ENCODE assay signal across 8 cellular contexts in genomic region chr22:49825944-49826602, GRCh38. TPM values are rescaled to one million over a fixed set of nuclear protein-coding genes. Genes with fewer than 3 reads are reported as not detected.
DNase-seq lines count a peak whose midpoint lies in the region; ATAC-seq, FAIRE-seq and TF ChIP-seq lines count a peak whose summit lies in the region.

No MANE protein-coding gene starts in this region.

- H3K36me3 Mint-ChIP-seq in T-cell (peaks cover 28% of the 10 kb centered on the region), astrocyte (ENCODE audit: low read depth, unreplicated experiment) (peaks cover 17% of the 10 kb centered on the region)

- H3K9me3 ChIP-seq in ES-I3 (ENCODE audit: control insufficient read depth, insufficient read depth, low read length): no peaks in the 10 kb centered on the region
- no peaks in the 10 kb centered on the region for H3K9me3 ChIP-seq in astrocyte (ENCODE audit: insufficient read depth, low read depth, low read length)
- H3K9me3 ChIP-seq in liver (ENCODE audit: control insufficient read depth in 4 of 4, low read length in 3 of 4): peaks cover 0 to 2% (median 0%) of the 10 kb centered on the region in 4 donors

- TF ChIP-seq CTCF in astrocyte (IDR thresholded peaks at IDR 0.05; ENCODE audit: insufficient read depth, low read depth, low read length) (no peak), liver (IDR thresholded peaks at IDR 0.05; ENCODE audit: low read depth, low read length, missing input control) (no peak)

- H3K27ac ChIP-seq in astrocyte (ENCODE audit: low read depth, low read length): peak overlapping the region; percentile 82
- H3K27ac ChIP-seq in liver (ENCODE audit: low read depth in 1 of 2, low read length in 2 of 2): no peak overlapping the region

- peak overlapping the region; percentile 90 to 91 for H3K27ac Mint-ChIP-seq in T-cell
- H3K27ac Mint-ChIP-seq in astrocyte (ENCODE audit: unreplicated experiment): peak overlapping the region; percentile 98

- H2AFZ ChIP-seq in astrocyte (ENCODE audit: low read depth, low read length): no peak overlapping the region

- peak overlapping the region; percentile 94 for H3K9ac ChIP-seq in ES-I3 (ENCODE audit: low read depth, low read length)
- peak overlapping the region; percentile 90 for H3K9ac ChIP-seq in astrocyte (ENCODE audit: low read length)
- peak overlapping the region; percentile 39 to 68 for H3K9ac ChIP-seq in liver (ENCODE audit: low read depth in 1 of 2, low read length in 2 of 2)

- H3K4me3 ChIP-seq in astrocyte (ENCODE audit: insufficient read depth, low read depth, low read length): peak overlapping the region; percentile 65
- H3K4me3 ChIP-seq in liver (ENCODE audit: low read depth in 1 of 3, low read length in 3 of 3): peak overlapping the region; percentile 79 to 97 (median 79)

- POLR2A ChIA-PET in T-cell (lab: Charles Lee): interaction anchor here (0.6 to 0.8 kb wide), 4 partner anchors 35 to 735 kb away, joined by 3 to 6 read pairs (median 4); no protein-coding TSS in a partner anchor

- H3K9me3 Mint-ChIP-seq in T-cell (no peaks in the 10 kb centered on the region), astrocyte (ENCODE audit: unreplicated experiment) (peaks cover 2% of the 10 kb centered on the region)

- no peak for TF ChIP-seq RAD21 in liver (IDR thresholded peaks at IDR 0.05)

- CTCF ChIA-PET in T-cell (lab: Charles Lee): no interaction called here

- H3K4me1 Mint-ChIP-seq in T-cell (peaks cover 49 to 68% (median 61%) of the 10 kb centered on the region in 3 donors), astrocyte (ENCODE audit: low read depth, unreplicated experiment) (peaks cover 27% of the 10 kb centered on the region)

- H3K36me3 ChIP-seq in ES-I3 (ENCODE audit: insufficient read depth, low read length) (peaks cover 17% of the 10 kb centered on the region), astrocyte (ENCODE audit: insufficient read depth, low read length) (peaks cover 8% of the 10 kb centered on the region), liver (ENCODE audit: control insufficient read depth in 4 of 4, insufficient read depth in 3 of 4, low read depth in 1 of 4, low read length in 3 of 4) (peaks cover 10 to 14% (median 12%) of the 10 kb centered on the region in 4 donors)

- H3K4me3 Mint-ChIP-seq in T-cell (peak overlapping the region; percentile 90 to 94 (median 94)), astrocyte (ENCODE audit: unreplicated experiment) (peak overlapping the region; percentile 94)

- H4K20me1 ChIP-seq in astrocyte (ENCODE audit: insufficient read depth, low read length): peaks cover 58% of the 10 kb centered on the region

- FAIRE-seq in astrocyte (lab: Jason Lieb, UNC): no peak

- peaks cover 7% of the 10 kb centered on the region; the same call in 1 of the 2 replicates for H3K4me1 ChIP-seq in ES-I3 (ENCODE audit: insufficient read depth, low read length)
- peaks cover 15% of the 10 kb centered on the region for H3K4me1 ChIP-seq in astrocyte (ENCODE audit: insufficient read depth, low read length)
- peaks cover 17 to 37% (median 26%) of the 10 kb centered on the region in 4 donors for H3K4me1 ChIP-seq in liver (ENCODE audit: control insufficient read depth in 4 of 4, insufficient read depth in 4 of 4, low read length in 3 of 4)

- peak; percentile 35 to 74 (median 46) for ATAC-seq in T-cell (replicated peaks in 1 of 4)
- ATAC-seq in HG03139 (IDR thresholded peaks at IDR 0.05; ENCODE audit: unreplicated experiment): no peak

- H3K27me3 Mint-ChIP-seq in T-cell (no peaks in the 10 kb centered on the region), astrocyte (ENCODE audit: low read depth, unreplicated experiment) (peaks cover 2% of the 10 kb centered on the region)

- peak in 33 of 34 experiments; percentile 49 to 78 (median 67) for DNase-seq in T-cell
- peak; percentile 38 for DNase-seq in astrocyte (ENCODE audit: low read depth)
- DNase-seq in stimulated activated CD8-positive, alpha-beta memory T cell treated with anti-CD3 and anti-CD28 coated beads, Interleukin-15, amount 100 ng/mL, for 1 hour (ENCODE audit: low read depth): peak; percentile 38
- DNase-seq in cerebellar cortex (ENCODE audit: low spot score): no peak
- no peak for DNase-seq in NCI-H2196 (lab: John Stamatoyannopoulos, UW; ENCODE audit: unreplicated experiment)

- 18% methylated on average over 31 of the region's 31 CpGs for WGBS in liver

- H3K27me3 ChIP-seq in astrocyte (ENCODE audit: insufficient read depth, low read length) (no peaks in the 10 kb centered on the region), liver (ENCODE audit: control insufficient read depth in 4 of 4, insufficient read depth in 4 of 4, low read length in 3 of 4) (no peaks in the 10 kb centered on the region)

- peak overlapping the region; percentile 95 for H3K4me2 ChIP-seq in astrocyte (ENCODE audit: low read length)

- H3K79me2 ChIP-seq in astrocyte (ENCODE audit: insufficient read depth, low read length): peaks cover 61% of the 10 kb centered on the region

TF ChIP-seq in liver, 16 proteins besides CTCF, POLR2A, EP300 and RAD21:
- no peak for TF ChIP-seq ZBTB33 (IDR thresholded peaks at IDR 0.05)
- TF ChIP-seq, protein P1, sequence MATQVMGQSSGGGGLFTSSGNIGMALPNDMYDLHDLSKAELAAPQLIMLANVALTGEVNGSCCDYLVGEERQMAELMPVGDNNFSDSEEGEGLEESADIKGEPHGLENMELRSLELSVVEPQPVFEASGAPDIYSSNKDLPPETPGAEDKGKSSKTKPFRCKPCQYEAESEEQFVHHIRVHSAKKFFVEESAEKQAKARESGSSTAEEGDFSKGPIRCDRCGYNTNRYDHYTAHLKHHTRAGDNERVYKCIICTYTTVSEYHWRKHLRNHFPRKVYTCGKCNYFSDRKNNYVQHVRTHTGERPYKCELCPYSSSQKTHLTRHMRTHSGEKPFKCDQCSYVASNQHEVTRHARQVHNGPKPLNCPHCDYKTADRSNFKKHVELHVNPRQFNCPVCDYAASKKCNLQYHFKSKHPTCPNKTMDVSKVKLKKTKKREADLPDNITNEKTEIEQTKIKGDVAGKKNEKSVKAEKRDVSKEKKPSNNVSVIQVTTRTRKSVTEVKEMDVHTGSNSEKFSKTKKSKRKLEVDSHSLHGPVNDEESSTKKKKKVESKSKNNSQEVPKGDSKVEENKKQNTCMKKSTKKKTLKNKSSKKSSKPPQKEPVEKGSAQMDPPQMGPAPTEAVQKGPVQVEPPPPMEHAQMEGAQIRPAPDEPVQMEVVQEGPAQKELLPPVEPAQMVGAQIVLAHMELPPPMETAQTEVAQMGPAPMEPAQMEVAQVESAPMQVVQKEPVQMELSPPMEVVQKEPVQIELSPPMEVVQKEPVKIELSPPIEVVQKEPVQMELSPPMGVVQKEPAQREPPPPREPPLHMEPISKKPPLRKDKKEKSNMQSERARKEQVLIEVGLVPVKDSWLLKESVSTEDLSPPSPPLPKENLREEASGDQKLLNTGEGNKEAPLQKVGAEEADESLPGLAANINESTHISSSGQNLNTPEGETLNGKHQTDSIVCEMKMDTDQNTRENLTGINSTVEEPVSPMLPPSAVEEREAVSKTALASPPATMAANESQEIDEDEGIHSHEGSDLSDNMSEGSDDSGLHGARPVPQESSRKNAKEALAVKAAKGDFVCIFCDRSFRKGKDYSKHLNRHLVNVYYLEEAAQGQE (IDR thresholded peaks at IDR 0.05): no peak
- TF ChIP-seq GABPA (IDR thresholded peaks at IDR 0.05 in 1 of 2, conservative IDR thresholded peaks at IDR 0.05 in 1 of 2): no peak
- TF ChIP-seq TAF1 (conservative IDR thresholded peaks at IDR 0.05): no peak
- no peak for TF ChIP-seq EGR1 (IDR thresholded peaks at IDR 0.05; ENCODE audit: low read depth in 2 of 2)
- TF ChIP-seq ATF3 (IDR thresholded peaks at IDR 0.05): no peak
- TF ChIP-seq FOXA1 (IDR thresholded peaks at IDR 0.05): no peak
- TF ChIP-seq, protein P2, sequence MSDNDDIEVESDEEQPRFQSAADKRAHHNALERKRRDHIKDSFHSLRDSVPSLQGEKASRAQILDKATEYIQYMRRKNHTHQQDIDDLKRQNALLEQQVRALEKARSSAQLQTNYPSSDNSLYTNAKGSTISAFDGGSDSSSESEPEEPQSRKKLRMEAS (IDR thresholded peaks at IDR 0.05): no peak
- TF ChIP-seq SP1 (IDR thresholded peaks at IDR 0.05): no peak
- no peak for TF ChIP-seq YY1 (IDR thresholded peaks at IDR 0.05)
- TF ChIP-seq FOXA2 (IDR thresholded peaks at IDR 0.05): no peak
- no peak for TF ChIP-seq JUND (IDR thresholded peaks at IDR 0.05)
- TF ChIP-seq RXRA (IDR thresholded peaks at IDR 0.05): no peak

RNA-seq across cellular contexts. Expression of gene BRD1, which starts 1.6 kb away (rescaled TPM):
- total RNA-seq in T-cell (100 to 1,000 TPM in 2 of 5 donors, 10 to 100 TPM in 3; 86.4 to 140 (median 92.9) TPM), astrocyte (30.0 and 32.4 TPM in 2 replicates), liver (10 to 100 TPM; 15.7 to 20.7 TPM)
- polyA plus RNA-seq in liver: 1 to 10 TPM; 3.3 to 7.5 TPM

RNA-seq across cellular contexts. Expression of gene ZBED4, which starts 27.6 kb away (rescaled TPM):
- total RNA-seq in T-cell (10 to 100 TPM; 16.7 to 19.5 (median 18.3) TPM), astrocyte (21.0 and 22.7 TPM in 2 replicates), liver (10 to 100 TPM in 1 of 2 donors, 1 to 10 TPM in 1; 6.5 to 10.3 TPM)
- polyA plus RNA-seq in liver: 1 to 10 TPM; 2.1 to 3.0 TPM

Comparison
In these comparisons a context has a peak if more than half of its experiments do, and no peak if none do; other contexts are left out.
1. DNase-seq: peak in T-cell (33 of 34), astrocyte (single experiment) and stimulated activated CD8-positive, alpha-beta memory T cell treated with anti-CD3 and anti-CD28 coated beads, Interleukin-15, amount 100 ng/mL, for 1 hour (single experiment); none in cerebellar cortex (single experiment) and NCI-H2196 (single experiment).
2. Peak in every context shown above with its lines, with median percentiles within 50 percentile points of each other: H3K9ac ChIP-seq.